24 cellular contexts compared by ENCODE assay signal in genomic region chr14:72625689-72626088, GRCh38.
A peak's percentile ranks its signal among the peaks of the same experiment; 100 is the strongest.
DNase-seq lines count a peak whose midpoint lies in the region; ATAC-seq, FAIRE-seq and TF ChIP-seq lines count a peak whose summit lies in the region.
"Had no signal": no experiment of that assay in that cellular context is flagged by ENCODE, and none has a peak within 500 bp of the region (broad histone marks: within the 10 kb centered on the region; RNA-seq: fewer than 3 reads in every experiment).

No MANE protein-coding gene starts in this region.

- in situ Hi-C loops in GM13977 (cut with MboI; ENCODE audit: low pct_unique_long_range_greater_than_20kb, low sequenced_read_pairs, unreplicated experiment): no loop called here

- no peak overlapping the region for H3K4me3 ChIP-seq in GM06990 (replicated peaks; ENCODE audit: low read depth, low read length)
- H3K4me3 ChIP-seq: BLaER1, HAP-1, K562 had no signal

- H3K27me3 ChIP-seq in GM06990 (replicated peaks; ENCODE audit: control insufficient read depth, insufficient read depth, low read length): no peaks in the 10 kb centered on the region
- H3K27me3 ChIP-seq: BLaER1 had no signal

- no peak for TF ChIP-seq CTCF in GM06990 (IDR thresholded peaks at IDR 0.05; ENCODE audit: insufficient read depth, low read length, poor library complexity, severe bottlenecking)
- TF ChIP-seq CTCF in GM13977 (IDR thresholded peaks at IDR 0.05; ENCODE audit: extremely low read depth, insufficient read depth, missing control alignments): no peak
- TF ChIP-seq CTCF in GM20000 (IDR thresholded peaks at IDR 0.05; ENCODE audit: extremely low read depth, missing control alignments): no peak

- DNase-seq in GM06990 (ENCODE audit: extremely low read depth, insufficient read length): peak; percentile 59
- DNase-seq in GM13977 (ENCODE audit: low spot score): peak; percentile 27
- DNase-seq in GM20000 (ENCODE audit: low spot score): peak; percentile 32
- DNase-seq in NCI-H748 treated with DMSO at 0.1 percent for 48 hours (lab: John Stamatoyannopoulos, UW): no peak
- no peak for DNase-seq in foreskin melanocyte
- no peak for DNase-seq in stimulated activated CD4-positive, alpha-beta T cell treated with anti-CD3 and anti-CD28 coated beads, Interleukin-4, amount 100 ng/mL, for 24 hours
- DNase-seq in GM12892 (ENCODE audit: insufficient read length): no peak
- DNase-seq: CD4-positive, CD25-positive, alpha-beta regulatory T cell; GOT3; HFFc6; Kasumi-1; NCI-H1105 treated with DMSO at 0.1 percent for 48 hours; NCI-H146; NCI-H1930; NCI-H446 treated with DMSO at 0.1 percent for 48 hours; NCI-H526; Right ventricle myocardium superior; RPMI8226; T-cell had no signal

- TF ChIP-seq POLR2A in GM12892 (IDR thresholded peaks at IDR 0.05; ENCODE audit: low read depth, low read length): no peak

- peak; percentile 53 for ATAC-seq in HG03378 (IDR thresholded peaks at IDR 0.05; ENCODE audit: unreplicated experiment)
- ATAC-seq: K562, T-cell had no signal

- FAIRE-seq in GM12892 (lab: Jason Lieb, UNC): no peak
- FAIRE-seq: GM19239, K562 had no signal

- H3K36me3 ChIP-seq in GM06990 (ENCODE audit: control insufficient read depth, insufficient read depth, low read length): no peaks in the 10 kb centered on the region
- H3K36me3 ChIP-seq: BLaER1, HAP-1 had no signal

Comparison
In these comparisons a context has a peak if more than half of its experiments do, and no peak if none do; other contexts are left out.
1. DNase-seq: peak in GM06990 (single experiment), GM13977 (single experiment) and GM20000 (single experiment); none in NCI-H748 treated with DMSO at 0.1 percent for 48 hours (single experiment), foreskin melanocyte (single experiment), stimulated activated CD4-positive, alpha-beta T cell treated with anti-CD3 and anti-CD28 coated beads, Interleukin-4, amount 100 ng/mL, for 24 hours (single experiment) and GM12892 (single experiment).